ENCODE assay signal across 10 cellular contexts in the genomic region with DNA sequence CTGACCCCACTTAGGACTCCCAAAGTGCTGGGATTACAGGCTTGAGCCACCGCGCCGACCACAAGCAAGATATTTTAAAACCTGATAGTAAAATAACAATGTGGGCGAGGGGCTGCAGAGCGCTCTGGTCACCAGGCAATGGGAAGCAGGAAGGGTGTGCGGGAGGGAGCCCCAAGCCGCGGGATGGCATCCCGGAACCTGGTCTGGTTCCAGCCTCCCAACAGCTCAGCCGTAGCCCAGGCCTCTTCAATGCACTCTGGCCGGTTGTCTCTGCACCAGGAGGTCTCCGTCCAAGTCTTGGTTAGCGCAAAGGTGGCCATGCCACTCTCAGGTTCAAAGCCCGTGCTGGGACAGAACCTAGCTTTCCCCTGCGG. TPM values are rescaled to one million over a fixed set of nuclear protein-coding genes. Genes with fewer than 3 reads are reported as not detected.
DNase-seq lines count a peak whose midpoint lies in the region; ATAC-seq and TF ChIP-seq lines count a peak whose summit lies in the region.
"Had no signal": no experiment of that assay in that cellular context is flagged by ENCODE, and none has a peak within 500 bp of the region (broad histone marks: within the 10 kb centered on the region; RNA-seq: fewer than 3 reads in every experiment).

No MANE protein-coding gene starts in this region.

- peak overlapping the region; percentile 25 for H3K4me2 ChIP-seq in mesenchymal stem cell (ENCODE audit: low read length, poor library complexity, severe bottlenecking)

- peaks cover 26% of the 10 kb centered on the region for H3K79me1 ChIP-seq in mesenchymal stem cell (replicated peaks; ENCODE audit: low read length, poor library complexity, severe bottlenecking)

- H2BK12ac ChIP-seq in mesenchymal stem cell (ENCODE audit: low read length in 2 of 2): peak overlapping the region in 1 of 2 experiments; percentile 90

- no peaks in the 10 kb centered on the region for H3K9me3 Mint-ChIP-seq in activated naive CD4-positive, alpha-beta T cell treated with anti-CD3 and anti-CD28 coated beads, Interleukin-2, amount 10 ng/mL, durations not matched to agents 7 days and 5 days

- no peak overlapping the region for H2AK5ac ChIP-seq in mesenchymal stem cell (ENCODE audit: low read length, severe bottlenecking)

- peak overlapping the region; percentile 95 for H2BK15ac ChIP-seq in mesenchymal stem cell (ENCODE audit: low read depth, poor library complexity, severe bottlenecking)

- WGBS in mesenchymal stem cell: 79% methylated on average over 15 of the region's 15 CpGs

- H3K9ac ChIP-seq in mesenchymal stem cell (ENCODE audit: low read length): peak overlapping the region; percentile 64

- H3K4me3 ChIP-seq in astrocyte of the cerebellum (ENCODE audit: low read depth, low read length): peak overlapping the region; percentile 56
- peak overlapping the region; percentile 9 to 55 for H3K4me3 ChIP-seq in mesenchymal stem cell (ENCODE audit: insufficient read depth in 1 of 2, low read depth in 1 of 2, low read length in 2 of 2)

- H3K27ac ChIP-seq in mesenchymal stem cell (ENCODE audit: low read length, poor library complexity, severe bottlenecking): no peak overlapping the region

- H3K27me3 ChIP-seq in mesenchymal stem cell (ENCODE audit: control insufficient read depth in 1 of 2, insufficient read depth in 1 of 2, low read length in 2 of 2): no peaks in the 10 kb centered on the region

- in situ Hi-C loops in astrocyte of the cerebellum (cut with HindIII; ENCODE audit: low sequenced_read_pairs): no loop called here

- H3K23ac ChIP-seq in mesenchymal stem cell (ENCODE audit: low read length in 2 of 2): no peak overlapping the region

- H2AFZ ChIP-seq in mesenchymal stem cell (ENCODE audit: low read depth, low read length): no peak overlapping the region

- TF ChIP-seq CTCF in astrocyte of the cerebellum (IDR thresholded peaks at IDR 0.05; ENCODE audit: low read depth, low read length, missing control alignments): no peak

- no peak overlapping the region for H3K14ac ChIP-seq in mesenchymal stem cell (ENCODE audit: low read length in 2 of 2)

- no peak for DNase-seq in activated naive CD4-positive, alpha-beta T cell treated with anti-CD3 and anti-CD28 coated beads, Interleukin-2, amount 10 ng/mL, durations not matched to agents 7 days and 5 days
- DNase-seq in activated naive CD4-positive, alpha-beta T cell treated with anti-CD3 and anti-CD28 coated beads, Interleukin-2, amount 50 U/mL, for 16 hours: no peak
- DNase-seq in astrocyte of the cerebellum (ENCODE audit: low read depth) (no peak), mesenchymal stem cell (no peak), ureter (ENCODE audit: low spot score) (peak; percentile 47), retina (no peak), NCI-H146 treated with DMSO at 0.1 percent for 48 hours (lab: John Stamatoyannopoulos, UW; ENCODE audit: unreplicated experiment) (no peak)
- DNase-seq: GOT3 had no signal

- peaks cover 22% of the 10 kb centered on the region for H3K4me1 ChIP-seq in mesenchymal stem cell (ENCODE audit: control insufficient read depth, insufficient read depth, low read depth, low read length)

- peak overlapping the region; percentile 64 for H3K4me3 Mint-ChIP-seq in activated naive CD4-positive, alpha-beta T cell treated with anti-CD3 and anti-CD28 coated beads, Interleukin-2, amount 10 ng/mL, durations not matched to agents 7 days and 5 days

- H3K36me3 ChIP-seq in mesenchymal stem cell (ENCODE audit: control insufficient read depth in 1 of 2, insufficient read depth in 2 of 2, low read depth in 1 of 2, low read length in 2 of 2): peaks cover 29 to 31% of the 10 kb centered on the region in 2 experiments

- no peaks in the 10 kb centered on the region for H3K9me3 ChIP-seq in mesenchymal stem cell (ENCODE audit: control insufficient read depth, low read length)

- H3K18ac ChIP-seq in mesenchymal stem cell (ENCODE audit: low read depth in 1 of 2, low read length in 2 of 2): peak overlapping the region; percentile 56 to 94

- CTCF ChIA-PET in activated naive CD4-positive, alpha-beta T cell treated with anti-CD3 and anti-CD28 coated beads, Interleukin-2, amount 10 ng/mL, durations not matched to agents 7 days and 5 days (lab: Charles Lee): interaction anchor here (0.6 to 2.3 kb wide), 5 partner anchors 9 to 150 kb away, joined by 3 to 10 read pairs (median 3); no protein-coding TSS in a partner anchor

- H3K4ac ChIP-seq in mesenchymal stem cell (ENCODE audit: low read depth in 1 of 2, low read length in 2 of 2): peak overlapping the region; percentile 13 to 95

- no peak overlapping the region for H3K27ac Mint-ChIP-seq in activated naive CD4-positive, alpha-beta T cell treated with anti-CD3 and anti-CD28 coated beads, Interleukin-2, amount 10 ng/mL, durations not matched to agents 7 days and 5 days

- peak overlapping the region; percentile 79 for H4K8ac ChIP-seq in mesenchymal stem cell (ENCODE audit: low read length)

- H3K36me3 Mint-ChIP-seq in activated naive CD4-positive, alpha-beta T cell treated with anti-CD3 and anti-CD28 coated beads, Interleukin-2, amount 10 ng/mL, durations not matched to agents 7 days and 5 days: peaks cover 9% of the 10 kb centered on the region

- no peak for ATAC-seq in HG03342 (IDR thresholded peaks at IDR 0.05; ENCODE audit: unreplicated experiment)

- peaks cover 18% of the 10 kb centered on the region for H3K27me3 Mint-ChIP-seq in activated naive CD4-positive, alpha-beta T cell treated with anti-CD3 and anti-CD28 coated beads, Interleukin-2, amount 10 ng/mL, durations not matched to agents 7 days and 5 days

- peaks cover 13% of the 10 kb centered on the region for H3K4me1 Mint-ChIP-seq in activated naive CD4-positive, alpha-beta T cell treated with anti-CD3 and anti-CD28 coated beads, Interleukin-2, amount 10 ng/mL, durations not matched to agents 7 days and 5 days

- H2BK5ac ChIP-seq in mesenchymal stem cell (ENCODE audit: low read depth, low read length, poor library complexity, severe bottlenecking): no peak overlapping the region

- H4K91ac ChIP-seq in mesenchymal stem cell (ENCODE audit: low read length): peak overlapping the region; percentile 91

- peak overlapping the region; percentile 68 for H2BK120ac ChIP-seq in mesenchymal stem cell (ENCODE audit: low read depth, low read length)

RNA-seq across cellular contexts. Expression of gene UAP1L1, which starts 0.7 kb away (rescaled TPM):
- polyA plus RNA-seq in mesenchymal stem cell (2013, experiment 1 of 2): 27.8 TPM
- 27.0 TPM for polyA plus RNA-seq in mesenchymal stem cell (2013, experiment 2 of 2)
- total RNA-seq in ureter: 12.7 TPM

RNA-seq across cellular contexts. Expression of gene SAPCD2, which starts 6.3 kb away (rescaled TPM):
- 1.3 TPM for polyA plus RNA-seq in mesenchymal stem cell (2013, experiment 1 of 2)
- 1.2 TPM for polyA plus RNA-seq in mesenchymal stem cell (2013, experiment 2 of 2)
- 1.6 TPM for total RNA-seq in ureter

RNA-seq across cellular contexts. Expression of gene MAN1B1, which starts 10.2 kb away (rescaled TPM):
- polyA plus RNA-seq in mesenchymal stem cell (2013, experiment 1 of 2): 67.1 TPM
- 66.3 TPM for polyA plus RNA-seq in mesenchymal stem cell (2013, experiment 2 of 2)
- total RNA-seq in ureter: 57.8 TPM

RNA-seq across cellular contexts. Expression of gene ENTPD2, which starts 22.8 kb away (rescaled TPM):
- not detected for polyA plus RNA-seq in mesenchymal stem cell (2013, experiment 1 of 2)
- not detected for polyA plus RNA-seq in mesenchymal stem cell (2013, experiment 2 of 2)
- total RNA-seq in ureter: 1.3 TPM
- total RNA-seq: dermis blood vessel endothelial cell had no signal

RNA-seq across cellular contexts. Expression of gene NPDC1, which starts 30.6 kb away (rescaled TPM):
- 27.3 TPM for polyA plus RNA-seq in mesenchymal stem cell (2013, experiment 1 of 2)
- 25.4 TPM for polyA plus RNA-seq in mesenchymal stem cell (2013, experiment 2 of 2)
- 138 TPM for total RNA-seq in ureter
